9 cellular contexts compared by ENCODE assay signal in genomic region chr1:151512326-151512725, GRCh38. TPM values are rescaled to one million over a fixed set of nuclear protein-coding genes. Genes with fewer than 3 reads are reported as not detected.
DNase-seq lines count a peak whose midpoint lies in the region; ATAC-seq and TF ChIP-seq lines count a peak whose summit lies in the region.
"Had no signal": no experiment of that assay in that cellular context is flagged by ENCODE, and none has a peak within 500 bp of the region (broad histone marks: within the 10 kb centered on the region; RNA-seq: fewer than 3 reads in every experiment).

No MANE protein-coding gene starts in this region.

- H3K36me3 ChIP-seq in kidney epithelial cell (ENCODE audit: control insufficient read depth, insufficient read depth, low read length) = no peaks in the 10 kb centered on the region
- no peaks in the 10 kb centered on the region for H3K36me3 ChIP-seq in tibial nerve

- H3K4me1 ChIP-seq in tibial nerve = peaks cover 0 to 19% (median 15%) of the 10 kb centered on the region in 4 donors

- 55 to 76% methylated on average over 4 of the region's 4 CpGs for WGBS in tibial nerve, 2 donors

- H3K4me3 Mint-ChIP-seq in activated T-cell treated with anti-CD3 and anti-CD28 coated beads, Interleukin-2, amount 50 U/mL, for 72 hours = peak overlapping the region; percentile 81 to 87
- H3K4me3 Mint-ChIP-seq in activated T-helper 17 cell treated with anti-CD3 and anti-CD28 coated beads, Interleukin-2, amount 50 U/mL, for 72 hours = peak overlapping the region; percentile 81

- no peaks in the 10 kb centered on the region for H3K9me3 ChIP-seq in tibial nerve

- TF ChIP-seq CTCF in kidney epithelial cell (IDR thresholded peaks at IDR 0.05; ENCODE audit: insufficient read depth, low read length, poor library complexity, severe bottlenecking) (no peak), tibial nerve (IDR thresholded peaks at IDR 0.05) (no peak)

- H3K4me3 ChIP-seq in kidney epithelial cell (ENCODE audit: low read depth, low read length) (peak overlapping the region; percentile 43), tibial nerve (peak overlapping the region in 3 of 4 donors; percentile 56 to 66 (median 62))

- no peak for ATAC-seq in activated T-cell treated with anti-CD3 and anti-CD28 coated beads, Interleukin-2, amount 50 U/mL, for 72 hours (replicated peaks in 1 of 2)
- no peak for ATAC-seq in activated T-helper 17 cell treated with anti-CD3 and anti-CD28 coated beads, Interleukin-2, amount 50 U/mL, for 72 hours (replicated peaks)

- H3K27ac Mint-ChIP-seq in activated T-cell treated with anti-CD3 and anti-CD28 coated beads, Interleukin-2, amount 50 U/mL, for 72 hours = no peak overlapping the region
- H3K27ac Mint-ChIP-seq in activated T-helper 17 cell treated with anti-CD3 and anti-CD28 coated beads, Interleukin-2, amount 50 U/mL, for 72 hours = no peak overlapping the region

- H3K4me1 Mint-ChIP-seq in activated T-cell treated with anti-CD3 and anti-CD28 coated beads, Interleukin-2, amount 50 U/mL, for 72 hours (ENCODE audit: low read depth) = peaks cover 32% of the 10 kb centered on the region
- peaks cover 11% of the 10 kb centered on the region for H3K4me1 Mint-ChIP-seq in activated T-helper 17 cell treated with anti-CD3 and anti-CD28 coated beads, Interleukin-2, amount 50 U/mL, for 72 hours

- TF ChIP-seq POLR2A in tibial nerve (IDR thresholded peaks at IDR 0.05) = no peak

- no peak for DNase-seq in activated T-cell treated with anti-CD3 and anti-CD28 coated beads, Interleukin-2, amount 50 U/mL, for 72 hours
- DNase-seq in activated T-cell treated with anti-CD3 and anti-CD28 coated beads, Interleukin-2, amount 50 U/mL, for 1 hour = no peak
- no peak for DNase-seq in kidney epithelial cell (ENCODE audit: low read depth)
- no peak for DNase-seq in tibial nerve (ENCODE audit: low spot score in 2 of 2)
- no peak for DNase-seq in AG20443 (ENCODE audit: low spot score)
- DNase-seq in NCI-H1436 treated with DMSO at 0.1 percent for 48 hours (lab: John Stamatoyannopoulos, UW) = no peak
- DNase-seq in central memory CD4-positive, alpha-beta T cell = no peak

- TF ChIP-seq EP300 in tibial nerve (IDR thresholded peaks at IDR 0.05) = no peak

- H3K27me3 Mint-ChIP-seq in activated T-cell treated with anti-CD3 and anti-CD28 coated beads, Interleukin-2, amount 50 U/mL, for 72 hours (ENCODE audit: low read depth) = no peaks in the 10 kb centered on the region
- H3K27me3 Mint-ChIP-seq in activated T-helper 17 cell treated with anti-CD3 and anti-CD28 coated beads, Interleukin-2, amount 50 U/mL, for 72 hours = no peaks in the 10 kb centered on the region

- H3K9me3 Mint-ChIP-seq in activated T-cell treated with anti-CD3 and anti-CD28 coated beads, Interleukin-2, amount 50 U/mL, for 72 hours = no peaks in the 10 kb centered on the region
- no peaks in the 10 kb centered on the region for H3K9me3 Mint-ChIP-seq in activated T-helper 17 cell treated with anti-CD3 and anti-CD28 coated beads, Interleukin-2, amount 50 U/mL, for 72 hours
- H3K9me3 Mint-ChIP-seq: dendritic cell treated with granulocyte-macrophage colony-stimulating factor and Interleukin-4, amounts not matched to agents 40 ng/mL and 50 ng/mL, for 4 days had no signal

- H3K36me3 Mint-ChIP-seq in activated T-cell treated with anti-CD3 and anti-CD28 coated beads, Interleukin-2, amount 50 U/mL, for 72 hours (ENCODE audit: insufficient read depth in 2 of 2) = no peaks in the 10 kb centered on the region
- no peaks in the 10 kb centered on the region for H3K36me3 Mint-ChIP-seq in activated T-helper 17 cell treated with anti-CD3 and anti-CD28 coated beads, Interleukin-2, amount 50 U/mL, for 72 hours (ENCODE audit: low read depth)

- H3K27ac ChIP-seq in tibial nerve = peak overlapping the region in 1 of 4 donors; percentile 75

- H3K27me3 ChIP-seq in kidney epithelial cell (ENCODE audit: control insufficient read depth, insufficient read depth, low read length) (no peaks in the 10 kb centered on the region), tibial nerve (peaks cover 0 to 5% of the 10 kb centered on the region in 2 donors)

RNA-seq across cellular contexts. Expression of gene CGN, which starts 1.1 kb away (rescaled TPM):
- 1 to 10 TPM in 1 of 2 donors, under 1 TPM in 1; 0.69 to 1.9 TPM for total RNA-seq in activated T-cell treated with anti-CD3 and anti-CD28 coated beads, Interleukin-2, amount 50 U/mL, for 72 hours
- total RNA-seq in activated T-helper 17 cell treated with anti-CD3 and anti-CD28 coated beads, Interleukin-2, amount 50 U/mL, for 72 hours = 1 to 10 TPM; 2.7 to 5.5 TPM
- 23.6 and 29.3 TPM in 2 replicates for total RNA-seq in kidney epithelial cell
- 1 to 10 TPM in 3 of 4 donors, under 1 TPM in 1; 0.63 to 4.9 (median 2.0) TPM for total RNA-seq in tibial nerve

RNA-seq across cellular contexts. Expression of gene TUFT1, which starts 27.8 kb away (rescaled TPM):
- 1 to 10 TPM; 4.3 to 4.8 TPM for total RNA-seq in activated T-cell treated with anti-CD3 and anti-CD28 coated beads, Interleukin-2, amount 50 U/mL, for 72 hours
- 1 to 10 TPM; 3.7 to 5.8 TPM for total RNA-seq in activated T-helper 17 cell treated with anti-CD3 and anti-CD28 coated beads, Interleukin-2, amount 50 U/mL, for 72 hours
- total RNA-seq in kidney epithelial cell (69.1 and 74.4 TPM in 2 replicates), tibial nerve (1 to 10 TPM; 3.3 to 8.1 (median 5.3) TPM)

RNA-seq across cellular contexts. Expression of gene POGZ, which starts 53.0 kb away (rescaled TPM):
- total RNA-seq in activated T-cell treated with anti-CD3 and anti-CD28 coated beads, Interleukin-2, amount 50 U/mL, for 72 hours = 100 to 1,000 TPM; 116 to 140 TPM
- total RNA-seq in activated T-helper 17 cell treated with anti-CD3 and anti-CD28 coated beads, Interleukin-2, amount 50 U/mL, for 72 hours = 10 to 100 TPM; 87.5 to 93.4 TPM
- total RNA-seq in kidney epithelial cell = 30.3 and 36.4 TPM in 2 replicates
- total RNA-seq in tibial nerve = 10 to 100 TPM; 67.2 to 81.0 (median 72.7) TPM
